ENCODE assay signal across 13 cellular contexts in the genomic region with DNA sequence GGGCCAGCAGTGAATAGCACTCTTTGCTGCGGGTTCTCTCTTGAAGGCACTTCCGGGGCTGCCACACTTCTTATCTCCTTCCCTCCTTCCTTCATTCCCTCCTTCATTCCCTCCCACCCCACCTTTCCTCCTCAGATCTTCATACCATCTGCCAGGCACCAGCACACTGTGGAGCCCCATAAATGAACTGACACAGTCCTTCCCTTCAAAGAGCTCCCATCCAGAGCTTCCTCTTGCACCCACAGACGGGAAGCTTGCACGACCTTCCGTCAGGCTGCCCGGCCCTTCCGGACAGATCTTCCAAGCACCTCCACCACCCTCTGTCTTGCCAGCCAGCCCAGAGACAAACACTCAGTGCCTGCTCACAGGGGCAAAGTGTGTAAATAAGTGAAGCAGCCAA.
DNase-seq lines count a peak whose midpoint lies in the region; ATAC-seq, FAIRE-seq and TF ChIP-seq lines count a peak whose summit lies in the region.
"Had no signal": no experiment of that assay in that cellular context is flagged by ENCODE, and none has a peak within 500 bp of the region (broad histone marks: within the 10 kb centered on the region; RNA-seq: fewer than 3 reads in every experiment).

No MANE protein-coding gene starts in this region.

- DNase-seq in HepG2 (ENCODE audit: low spot score): no peak
- DNase-seq in T-cell: no peak
- peak; percentile 64 for DNase-seq in lower lobe of right lung
- DNase-seq in PC-9: no peak
- no peak for DNase-seq in lower leg skin (ENCODE audit: low spot score in 2 of 2)
- DNase-seq in D721Med (ENCODE audit: insufficient read length, low spot score): no peak
- DNase-seq: activated CD4-positive, alpha-beta T cell treated with anti-CD3 and anti-CD28 coated beads, Interleukin-2, amount 50 U/mL, for 1 hour; NCI-H1417 treated with DMSO at 0.1 percent for 48 hours; SHP77; T1000 had no signal

- H3K4me3 ChIP-seq in liver (ENCODE audit: low read depth in 1 of 3, low read length in 3 of 3) (no peak overlapping the region), HepG2 (replicated peaks in 1 of 3; ENCODE audit: insufficient read depth in 1 of 3, low read depth in 2 of 3, low read length in 3 of 3) (no peak overlapping the region), lower lobe of right lung (peak overlapping the region; percentile 11), PC-9 (no peak overlapping the region), lower leg skin (ENCODE audit: low read depth, poor library complexity, severe bottlenecking) (no peak overlapping the region)

- H3K27me3 ChIP-seq in liver (ENCODE audit: control insufficient read depth in 4 of 4, insufficient read depth in 4 of 4, low read length in 3 of 4): no peaks in the 10 kb centered on the region
- peaks cover 3 to 6% of the 10 kb centered on the region in 2 experiments; a peak in 2 of 5 replicates for H3K27me3 ChIP-seq in HepG2 (ENCODE audit: control insufficient read depth in 1 of 2, insufficient read depth in 2 of 2, low read length in 2 of 2)
- H3K27me3 ChIP-seq in lower lobe of right lung (ENCODE audit: low read depth): no peaks in the 10 kb centered on the region
- no peaks in the 10 kb centered on the region for H3K27me3 ChIP-seq in PC-9 (ENCODE audit: insufficient read depth, low read depth)

- H3K4me3 Mint-ChIP-seq in T-cell: peak overlapping the region in 1 of 3 donors; percentile 47
- H3K4me3 Mint-ChIP-seq: mesothelial cell of epicardium had no signal

- H3K79me2 ChIP-seq in HepG2 (ENCODE audit: insufficient read depth, low read length) (no peaks in the 10 kb centered on the region), PC-9 (ENCODE audit: low read depth) (no peaks in the 10 kb centered on the region)

- CTCF ChIA-PET in HepG2 (lab: Yijun Ruan, JAX; ENCODE audit: low intra/inter-chr PET ratio, low total read pairs) (no interaction called here), T-cell (lab: Charles Lee) (interaction anchor here in 1 of 2 donors (0.6 to 0.7 kb wide), 2 partner anchors 110 to 181 kb away, joined by 4 to 13 read pairs; no protein-coding TSS in a partner anchor), PC-9 (lab: Charles Lee) (no interaction called here)

- H3K9me3 Mint-ChIP-seq in T-cell: no peaks in the 10 kb centered on the region
- H3K9me3 Mint-ChIP-seq: mesothelial cell of epicardium had no signal

- H3F3A ChIP-seq in PC-9 (ENCODE audit: insufficient read depth, low read depth): no peaks in the 10 kb centered on the region

- no peaks in the 10 kb centered on the region for H3K9me2 ChIP-seq in PC-9 (ENCODE audit: insufficient read depth)

- no peak for FAIRE-seq in HepG2 (lab: Jason Lieb, UNC)
- no peak for FAIRE-seq in D721Med (lab: Jason Lieb, UNC)

- H3K9me3 ChIP-seq in liver (ENCODE audit: control insufficient read depth in 4 of 4, low read length in 3 of 4) (no peaks in the 10 kb centered on the region), HepG2 (ENCODE audit: low read length) (no peaks in the 10 kb centered on the region), lower lobe of right lung (no peaks in the 10 kb centered on the region), PC-9 (ENCODE audit: insufficient read depth, low read depth) (no peaks in the 10 kb centered on the region)

- H3K27ac ChIP-seq in liver (ENCODE audit: low read depth in 1 of 2, low read length in 2 of 2) (no peak overlapping the region), HepG2 (ENCODE audit: extremely low read length, insufficient read depth, low read length) (no peak overlapping the region), lower lobe of right lung (peak overlapping the region; percentile 36), PC-9 (no peak overlapping the region)

- no peaks in the 10 kb centered on the region for H3K27me3 Mint-ChIP-seq in T-cell

- intact Hi-C loops in HepG2 (cut with micrococcal nuclease; ENCODE audit: unreplicated experiment): no loop called here
- intact Hi-C loops in lower lobe of right lung (cut with DNase I): no loop called here
- intact Hi-C loops in PC-9 (cut with micrococcal nuclease; ENCODE audit: unreplicated experiment): no loop called here
- intact Hi-C loops in lower leg skin (cut with DNase I; ENCODE audit: low total_unique reads): no loop called here

- H3K36me3 Mint-ChIP-seq in T-cell: no peaks in the 10 kb centered on the region
- H3K36me3 Mint-ChIP-seq: mesothelial cell of epicardium had no signal

- no TSS peak for BruUV-seq in HepG2 (replicated peaks; lab: Mats Ljungman, UMichigan)
- no TSS peak for BruUV-seq in PC-9 (replicated peaks; lab: Mats Ljungman, UMichigan)

- peaks cover 55 to 62% (median 58%) of the 10 kb centered on the region in 3 donors for H3K4me1 Mint-ChIP-seq in T-cell

- H3K36me3 ChIP-seq in liver (ENCODE audit: control insufficient read depth in 4 of 4, insufficient read depth in 3 of 4, low read depth in 1 of 4, low read length in 3 of 4): no peaks in the 10 kb centered on the region
- H3K36me3 ChIP-seq in HepG2 (replicated peaks in 1 of 2; ENCODE audit: control insufficient read depth in 1 of 2, insufficient read depth in 2 of 2, low read length in 2 of 2): no peaks in the 10 kb centered on the region
- no peaks in the 10 kb centered on the region for H3K36me3 ChIP-seq in lower lobe of right lung
- no peaks in the 10 kb centered on the region for H3K36me3 ChIP-seq in PC-9 (ENCODE audit: low read depth)

- H3K27ac Mint-ChIP-seq in T-cell: peak overlapping the region; percentile 48 to 66
- H3K27ac Mint-ChIP-seq: mesothelial cell of epicardium had no signal

- H3K4me1 ChIP-seq in liver (ENCODE audit: control insufficient read depth in 4 of 4, insufficient read depth in 4 of 4, low read length in 3 of 4) (peaks cover 8 to 32% (median 20%) of the 10 kb centered on the region in 4 donors), HepG2 (ENCODE audit: insufficient read depth, low read length) (peaks cover 25% of the 10 kb centered on the region), lower lobe of right lung (peaks cover 28% of the 10 kb centered on the region), PC-9 (replicated peaks; ENCODE audit: insufficient read depth) (peaks cover 20% of the 10 kb centered on the region)

- POLR2A ChIA-PET in HepG2 (lab: Yijun Ruan, JAX): interaction anchor here (0.6 kb wide), 1 partner anchor 34 kb away, joined by 3 read pairs; no protein-coding TSS in a partner anchor
- POLR2A ChIA-PET in T-cell (lab: Charles Lee): no interaction called here
- POLR2A ChIA-PET in PC-9 (lab: Charles Lee; ENCODE audit: unreplicated experiment): no interaction called here

- TF ChIP-seq POLR2A in HepG2 (IDR thresholded peaks at IDR 0.05; ENCODE audit: insufficient read depth in 1 of 2, low read depth in 2 of 2, low read length in 2 of 2) (no peak), lower leg skin (IDR thresholded peaks at IDR 0.05) (no peak)

- H2AFZ ChIP-seq in HepG2 (ENCODE audit: low read length) (no peak overlapping the region), PC-9 (no peak overlapping the region)

- TF ChIP-seq RAD21 in liver (IDR thresholded peaks at IDR 0.05) (no peak), HepG2 (CRISPR knock-in tag; IDR thresholded peaks at IDR 0.05) (no peak)

- H4K20me1 ChIP-seq in HepG2 (ENCODE audit: insufficient read depth, low read length): no peaks in the 10 kb centered on the region
- H4K20me1 ChIP-seq in PC-9 (ENCODE audit: insufficient read depth): no peaks in the 10 kb centered on the region

- in situ Hi-C loops in HepG2 (cut with HindIII; ENCODE audit: extremely low pct_ligation_motif_present, low pct_unique_long_range_greater_than_20kb): no loop called here

- TF ChIP-seq CTCF in liver (IDR thresholded peaks at IDR 0.05; ENCODE audit: low read depth, low read length, missing input control): no peak
- TF ChIP-seq CTCF in HepG2 (CRISPR knock-in tag; IDR thresholded peaks at IDR 0.05): no peak
- no peak for TF ChIP-seq CTCF in lower lobe of right lung (IDR thresholded peaks at IDR 0.05)
- TF ChIP-seq CTCF in PC-9 (conservative IDR thresholded peaks at IDR 0.05): no peak
- no peak for TF ChIP-seq CTCF in lower leg skin (IDR thresholded peaks at IDR 0.05)
- no peak for TF ChIP-seq CTCF in D721Med (IDR thresholded peaks at IDR 0.05; ENCODE audit: insufficient read depth, missing control alignments)

- no peak overlapping the region for H3K4me2 ChIP-seq in HepG2 (ENCODE audit: low read depth, low read length)
- H3K4me2 ChIP-seq in PC-9: no peak overlapping the region

- TF ChIP-seq EP300 in HepG2 (IDR thresholded peaks at IDR 0.05; ENCODE audit: low read depth in 2 of 2, low read length in 2 of 2): no peak
- TF ChIP-seq EP300 in HepG2 (CRISPR knock-in tag; IDR thresholded peaks at IDR 0.05; ENCODE audit: borderline replicate concordance): no peak

- WGBS in liver: 38% methylated on average over 7 of the region's 7 CpGs
- 53% methylated on average over 7 of the region's 7 CpGs for WGBS in HepG2 (ENCODE audit: low lambda C conversion rate)
- WGBS in lower leg skin, 2 donors: 57 to 65% methylated on average over 7 of the region's 7 CpGs

- ATAC-seq in HepG2: no peak
- ATAC-seq in T-cell (replicated peaks in 1 of 4): no peak
- ATAC-seq in lower lobe of right lung: peak; percentile 58 to 68
- ATAC-seq in GM21619 (IDR thresholded peaks at IDR 0.05; ENCODE audit: unreplicated experiment): no peak

- H3K9ac ChIP-seq in liver (ENCODE audit: low read depth in 1 of 2, low read length in 2 of 2) (no peak overlapping the region), HepG2 (ENCODE audit: insufficient read depth, low read depth, low read length) (no peak overlapping the region)

TF ChIP-seq in liver, 16 proteins besides CTCF, POLR2A, EP300 and RAD21:
- TF ChIP-seq YY1 (IDR thresholded peaks at IDR 0.05) (no peak), FOXA2 (IDR thresholded peaks at IDR 0.05) (peak; percentile 19), HNF4A (conservative IDR thresholded peaks at IDR 0.05) (peak in 1 of 2 donors; percentile 20), RXRA (IDR thresholded peaks at IDR 0.05) (peak in 1 of 2 donors; percentile 25)

TF ChIP-seq in HepG2, 621 proteins besides CTCF, POLR2A, EP300 and RAD21 (continues in another document):
- TF ChIP-seq, protein P1, sequence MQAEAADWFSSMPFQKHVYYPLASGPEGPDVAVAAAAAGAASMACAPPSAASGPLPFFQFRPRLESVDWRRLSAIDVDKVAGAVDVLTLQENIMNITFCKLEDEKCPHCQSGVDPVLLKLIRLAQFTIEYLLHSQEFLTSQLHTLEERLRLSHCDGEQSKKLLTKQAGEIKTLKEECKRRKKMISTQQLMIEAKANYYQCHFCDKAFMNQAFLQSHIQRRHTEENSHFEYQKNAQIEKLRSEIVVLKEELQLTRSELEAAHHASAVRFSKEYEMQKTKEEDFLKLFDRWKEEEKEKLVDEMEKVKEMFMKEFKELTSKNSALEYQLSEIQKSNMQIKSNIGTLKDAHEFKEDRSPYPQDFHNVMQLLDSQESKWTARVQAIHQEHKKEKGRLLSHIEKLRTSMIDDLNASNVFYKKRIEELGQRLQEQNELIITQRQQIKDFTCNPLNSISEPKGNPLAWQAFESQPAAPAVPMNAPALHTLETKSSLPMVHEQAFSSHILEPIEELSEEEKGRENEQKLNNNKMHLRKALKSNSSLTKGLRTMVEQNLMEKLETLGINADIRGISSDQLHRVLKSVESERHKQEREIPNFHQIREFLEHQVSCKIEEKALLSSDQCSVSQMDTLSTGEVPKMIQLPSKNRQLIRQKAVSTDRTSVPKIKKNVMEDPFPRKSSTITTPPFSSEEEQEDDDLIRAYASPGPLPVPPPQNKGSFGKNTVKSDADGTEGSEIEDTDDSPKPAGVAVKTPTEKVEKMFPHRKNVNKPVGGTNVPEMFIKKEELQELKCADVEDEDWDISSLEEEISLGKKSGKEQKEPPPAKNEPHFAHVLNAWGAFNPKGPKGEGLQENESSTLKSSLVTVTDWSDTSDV (CRISPR knock-in tag; IDR thresholded peaks at IDR 0.05): no peak

Comparison
In these comparisons a context has a peak if more than half of its experiments do, and no peak if none do; other contexts are left out.
1. ATAC-seq: peak in lower lobe of right lung (2 of 2); none in HepG2 (single experiment), T-cell (0 of 4) and GM21619 (single experiment).